1 cellular context compared by ENCODE assay signal in the genomic region with DNA sequence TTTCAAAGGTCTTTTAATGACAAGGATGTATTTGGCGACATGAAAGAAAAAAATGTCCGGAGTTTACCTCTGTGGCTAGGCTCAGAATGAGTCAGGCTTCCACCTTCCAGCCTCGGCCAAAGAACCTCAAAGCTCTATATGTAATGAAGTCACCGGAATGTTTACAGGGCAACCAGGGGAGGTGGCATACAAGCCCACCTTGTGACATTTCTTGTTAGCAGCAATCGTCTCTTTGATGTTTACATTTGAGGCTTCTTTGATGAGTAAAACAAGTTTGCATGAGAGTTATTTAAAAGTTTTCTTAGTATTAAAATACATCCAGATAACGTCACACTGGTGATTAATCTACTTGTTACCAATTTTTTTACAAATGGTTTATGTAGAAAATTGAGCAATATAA.
TF ChIP-seq lines count a peak whose summit lies in the region.

No MANE protein-coding gene starts in this region.

TF ChIP-seq in HCT116, 20 proteins besides CTCF, POLR2A, EP300 and RAD21:
- 0 out of 2 replicates have a peak, but pooled peaks have one; percentile 13 for TF ChIP-seq JUND (IDR thresholded peaks at IDR 0.05)
- TF ChIP-seq CBX3 (IDR thresholded peaks at IDR 0.05; ENCODE audit: low read depth), result no peak
- TF ChIP-seq, protein P1, sequence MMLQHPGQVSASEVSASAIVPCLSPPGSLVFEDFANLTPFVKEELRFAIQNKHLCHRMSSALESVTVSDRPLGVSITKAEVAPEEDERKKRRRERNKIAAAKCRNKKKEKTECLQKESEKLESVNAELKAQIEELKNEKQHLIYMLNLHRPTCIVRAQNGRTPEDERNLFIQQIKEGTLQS (IDR thresholded peaks at IDR 0.05), result no peak
- TF ChIP-seq SP1 (IDR thresholded peaks at IDR 0.05; ENCODE audit: low read depth), result 0 out of 2 replicates have a peak, but pooled peaks have one; percentile 10
